Comparison of ENCODE assay signal across 13 cellular contexts in the genomic region with DNA sequence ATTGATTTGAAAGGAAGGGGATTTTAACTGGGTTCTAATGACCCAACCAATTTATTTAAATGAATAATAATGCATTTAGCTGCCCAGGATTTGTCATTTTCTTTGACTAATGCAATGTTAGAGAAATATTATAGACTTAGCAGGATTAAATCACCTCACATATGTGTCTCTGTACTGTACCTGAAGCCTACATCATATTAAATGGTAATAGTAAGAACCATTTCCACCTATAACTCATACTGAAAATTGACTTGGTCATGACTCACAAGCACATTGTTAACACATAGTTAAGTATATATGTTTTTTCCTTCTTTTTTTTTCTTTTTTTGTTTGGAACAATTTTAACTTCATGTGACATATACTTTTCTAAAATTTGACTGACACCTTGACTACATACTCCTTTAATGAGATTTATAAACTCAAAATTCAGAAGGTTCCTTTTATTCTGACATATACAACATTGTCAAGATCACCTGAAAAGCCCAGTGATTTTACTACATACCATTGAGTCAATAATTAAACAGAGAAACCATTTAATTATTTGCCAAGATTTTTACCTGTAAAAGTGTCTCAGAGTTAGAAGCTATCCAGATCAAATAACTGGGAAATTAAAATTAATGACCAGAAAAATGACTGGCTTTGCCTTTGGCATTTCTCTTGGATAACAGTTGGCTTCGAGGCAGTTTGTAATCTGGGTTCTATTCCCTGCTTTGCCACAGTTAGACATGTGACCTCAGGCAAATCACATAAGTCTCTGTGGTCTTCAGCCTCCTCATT. TPM values are rescaled to one million over a fixed set of nuclear protein-coding genes. Genes with fewer than 3 reads are reported as not detected.
DNase-seq lines count a peak whose midpoint lies in the region; ATAC-seq and TF ChIP-seq lines count a peak whose summit lies in the region.
"Had no signal": no experiment of that assay in that cellular context is flagged by ENCODE, and none has a peak within 500 bp of the region (broad histone marks: within the 10 kb centered on the region; RNA-seq: fewer than 3 reads in every experiment).

No MANE protein-coding gene starts in this region.

- H3K4me1 Mint-ChIP-seq in activated T-cell treated with anti-CD3 and anti-CD28 coated beads, Interleukin-2, amount 50 U/mL, for 72 hours (ENCODE audit: low read depth): peaks cover 11% of the 10 kb centered on the region

- no peak for DNase-seq in activated T-cell treated with anti-CD3 and anti-CD28 coated beads, Interleukin-2, amount 50 U/mL, for 72 hours
- no peak for DNase-seq in activated T-cell treated with anti-CD3 and anti-CD28 coated beads, Interleukin-2, amount 50 U/mL, for 1 hour
- peak; percentile 78 for DNase-seq in kidney tubule cell (ENCODE audit: low spot score)
- no peak for DNase-seq in RPMI8226
- DNase-seq in T-helper 9 cell: no peak
- DNase-seq: C1 segment of cervical spinal cord, NCI-H1048, NCI-H146, NCI-H2081 had no signal

- H3K4me3 Mint-ChIP-seq in activated T-cell treated with anti-CD3 and anti-CD28 coated beads, Interleukin-2, amount 50 U/mL, for 72 hours: no peak overlapping the region

- no peak for TF ChIP-seq CTCF in VCaP (conservative IDR thresholded peaks at IDR 0.05)

- H3K27ac Mint-ChIP-seq in activated T-cell treated with anti-CD3 and anti-CD28 coated beads, Interleukin-2, amount 50 U/mL, for 72 hours: peak overlapping the region; percentile 54

- ATAC-seq in activated T-cell treated with anti-CD3 and anti-CD28 coated beads, Interleukin-2, amount 50 U/mL, for 72 hours (replicated peaks in 1 of 2): peak; percentile 85 to 95
- no peak for ATAC-seq in HG02973 (IDR thresholded peaks at IDR 0.05; ENCODE audit: unreplicated experiment)
- ATAC-seq: Right ventricle myocardium inferior had no signal

- H3K9me3 Mint-ChIP-seq in activated T-cell treated with anti-CD3 and anti-CD28 coated beads, Interleukin-2, amount 50 U/mL, for 72 hours: peaks cover 0 to 3% of the 10 kb centered on the region in 2 donors

- H3K36me3 Mint-ChIP-seq in activated T-cell treated with anti-CD3 and anti-CD28 coated beads, Interleukin-2, amount 50 U/mL, for 72 hours (ENCODE audit: insufficient read depth in 2 of 2): no peaks in the 10 kb centered on the region

- H3K27ac ChIP-seq in VCaP: peak overlapping the region; percentile 68
- H3K27ac ChIP-seq: KMS-11 had no signal

- peaks cover 8% of the 10 kb centered on the region for H3K27me3 Mint-ChIP-seq in activated T-cell treated with anti-CD3 and anti-CD28 coated beads, Interleukin-2, amount 50 U/mL, for 72 hours (ENCODE audit: low read depth)

RNA-seq across cellular contexts. Expression of a gene that starts 58.8 kb away (rescaled TPM):
- total RNA-seq in activated T-cell treated with anti-CD3 and anti-CD28 coated beads, Interleukin-2, amount 50 U/mL, for 72 hours: 10 to 100 TPM; 27.0 to 28.9 TPM
